12 cellular contexts compared by ENCODE assay signal in genomic region chr7:100162874-100163533, GRCh38. TPM values are rescaled to one million over a fixed set of nuclear protein-coding genes. Genes with fewer than 3 reads are reported as not detected.
DNase-seq lines count a peak whose midpoint lies in the region; ATAC-seq and TF ChIP-seq lines count a peak whose summit lies in the region.
"Had no signal": no experiment of that assay in that cellular context is flagged by ENCODE, and none has a peak within 500 bp of the region (broad histone marks: within the 10 kb centered on the region; RNA-seq: fewer than 3 reads in every experiment).

No MANE protein-coding gene starts in this region.

- peak; percentile 43 for ATAC-seq in CD4-positive, alpha-beta T cell (ENCODE audit: poor library complexity)
- peak; percentile 82 for ATAC-seq in foreskin keratinocyte
- ATAC-seq: Right ventricle myocardium inferior had no signal

- peak overlapping the region; percentile 91 for H3K27ac Mint-ChIP-seq in CD4-positive, alpha-beta T cell
- H3K27ac Mint-ChIP-seq in glutamatergic neuron (ENCODE audit: unreplicated experiment): no peak overlapping the region

- DNase-seq in CD4-positive, alpha-beta T cell: no peak
- DNase-seq in ELF-1 (ENCODE audit: low read depth, low spot score) (peak; percentile 77), RWPE1 (ENCODE audit: low spot score) (peak; percentile 82), foreskin keratinocyte (peak; percentile 56 to 83), AG08396 (ENCODE audit: low spot score) (no peak), glutamatergic neuron (no peak), NCI-H2107 treated with DMSO at 0.1 percent for 48 hours (lab: John Stamatoyannopoulos, UW; ENCODE audit: unreplicated experiment) (no peak)
- DNase-seq in stimulated activated CD4-positive, alpha-beta T cell treated with anti-CD3 and anti-CD28 coated beads, Interleukin-2, amount 100 ng/mL, for 24 hours: no peak
- DNase-seq: stimulated activated CD4-positive, alpha-beta T cell treated with anti-CD3 and anti-CD28 coated beads, Interleukin-4, amount 100 ng/mL, for 4 hours had no signal

- POLR2A ChIA-PET in CD4-positive, alpha-beta T cell (lab: Charles Lee): interaction anchor here (0.6 to 8.3 kb wide), 10 partner anchors 9 to 48 kb away, joined by 3 to 109 read pairs (median 4); partner anchors contain the start of genes GPC2, LAMTOR4, MBLAC1 and STAG3
- POLR2A ChIA-PET in RWPE1 (lab: Yijun Ruan, JAX; ENCODE audit: low non-redundant PET): no interaction called here

- peak overlapping the region; percentile 75 for H3K4me3 Mint-ChIP-seq in CD4-positive, alpha-beta T cell
- H3K4me3 Mint-ChIP-seq in glutamatergic neuron (ENCODE audit: unreplicated experiment): no peak overlapping the region

- TF ChIP-seq CTCF in CD4-positive, alpha-beta T cell (IDR thresholded peaks at IDR 0.05): no peak
- no peak for TF ChIP-seq CTCF in RWPE1 (conservative IDR thresholded peaks at IDR 0.05; ENCODE audit: low read depth)
- no peak for TF ChIP-seq CTCF in foreskin keratinocyte (conservative IDR thresholded peaks at IDR 0.05)
- TF ChIP-seq CTCF in glutamatergic neuron (IDR thresholded peaks at IDR 0.05; ENCODE audit: partially characterized antibody, unreplicated experiment): no peak

- peaks cover 11% of the 10 kb centered on the region for H3K4me1 ChIP-seq in foreskin keratinocyte

- H3K27me3 Mint-ChIP-seq in CD4-positive, alpha-beta T cell: no peaks in the 10 kb centered on the region
- H3K27me3 Mint-ChIP-seq in glutamatergic neuron (ENCODE audit: unreplicated experiment): peaks cover 17% of the 10 kb centered on the region

- no peaks in the 10 kb centered on the region for H3K9me3 Mint-ChIP-seq in CD4-positive, alpha-beta T cell
- peaks cover 4% of the 10 kb centered on the region for H3K9me3 Mint-ChIP-seq in glutamatergic neuron (ENCODE audit: unreplicated experiment)

- intact Hi-C loops in CD4-positive, alpha-beta T cell (cut with DNase I, micrococcal nuclease): loop anchor here in 1 of 2 experiments (2.0 to 10.0 kb wide), 2 partner anchors 14 to 52 kb away; partner anchors contain the start of genes GPC2, PVRIG and STAG3

- no peaks in the 10 kb centered on the region for H3K9me3 ChIP-seq in CD4-positive, alpha-beta T cell (ENCODE audit: control insufficient read depth, low read length)
- H3K9me3 ChIP-seq: thoracic aorta had no signal

- H3K4me1 Mint-ChIP-seq in CD4-positive, alpha-beta T cell (ENCODE audit: low read depth): peaks cover 60% of the 10 kb centered on the region
- H3K4me1 Mint-ChIP-seq in glutamatergic neuron (ENCODE audit: low read depth, unreplicated experiment): peaks cover 12% of the 10 kb centered on the region

- peak overlapping the region; percentile 53 for H3K27ac ChIP-seq in CD4-positive, alpha-beta T cell (ENCODE audit: low read depth, low read length)
- peak overlapping the region; percentile 93 for H3K27ac ChIP-seq in RWPE1
- no peak overlapping the region for H3K27ac ChIP-seq in foreskin keratinocyte
- H3K27ac ChIP-seq: parathyroid adenoma, thoracic aorta had no signal

- no peaks in the 10 kb centered on the region for H3K27me3 ChIP-seq in CD4-positive, alpha-beta T cell (ENCODE audit: control insufficient read depth, insufficient read depth, low read length)
- peaks cover 18% of the 10 kb centered on the region for H3K27me3 ChIP-seq in foreskin keratinocyte

- CTCF ChIA-PET in CD4-positive, alpha-beta T cell (lab: Charles Lee): interaction anchor here (0.7 to 1.2 kb wide), 3 partner anchors 9 to 32 kb away, joined by 3 to 4 read pairs (median 4); no protein-coding TSS in a partner anchor
- CTCF ChIA-PET in RWPE1 (lab: Yijun Ruan, JAX): interaction anchor here (0.7 to 1.0 kb wide), 2 partner anchors 29 to 30 kb away, joined by 3 to 6 read pairs; no protein-coding TSS in a partner anchor

- no peaks in the 10 kb centered on the region for H3K36me3 Mint-ChIP-seq in CD4-positive, alpha-beta T cell (ENCODE audit: low read depth)
- no peaks in the 10 kb centered on the region for H3K36me3 Mint-ChIP-seq in glutamatergic neuron (ENCODE audit: unreplicated experiment)

RNA-seq across cellular contexts. Expression of gene TRAPPC14, which starts 4.5 kb away (rescaled TPM):
- total RNA-seq in CD4-positive, alpha-beta T cell: 10 to 100 TPM; 37.9 to 42.6 TPM
- total RNA-seq in foreskin keratinocyte (14.3 and 15.8 TPM in 2 replicates), glutamatergic neuron (ENCODE audit: unreplicated experiment) (42.4 TPM)
- polyA plus RNA-seq in foreskin keratinocyte: 15.7 and 16.2 TPM in 2 replicates

RNA-seq across cellular contexts. Expression of gene GAL3ST4, which starts 5.4 kb away (rescaled TPM):
- 10 to 100 TPM; 12.7 to 13.2 TPM for total RNA-seq in CD4-positive, alpha-beta T cell
- total RNA-seq in foreskin keratinocyte: 1.6 and 2.2 TPM in 2 replicates
- polyA plus RNA-seq in foreskin keratinocyte: 1.8 and 2.6 TPM in 2 replicates
- 30.9 TPM for total RNA-seq in glutamatergic neuron (ENCODE audit: unreplicated experiment)

RNA-seq across cellular contexts. Expression of gene GPC2, which starts 14.2 kb away (rescaled TPM):
- 10 to 100 TPM; 16.4 to 18.7 TPM for total RNA-seq in CD4-positive, alpha-beta T cell
- total RNA-seq in foreskin keratinocyte (1.4 TPM in 2 replicates), glutamatergic neuron (ENCODE audit: unreplicated experiment) (530 TPM)
- 1.2 and 1.5 TPM in 2 replicates for polyA plus RNA-seq in foreskin keratinocyte

RNA-seq across cellular contexts. Expression of gene LAMTOR4, which starts 14.3 kb away (rescaled TPM):
- total RNA-seq in CD4-positive, alpha-beta T cell: 100 to 1,000 TPM; 107 to 125 TPM
- total RNA-seq in foreskin keratinocyte (121 and 131 TPM in 2 replicates), glutamatergic neuron (ENCODE audit: unreplicated experiment) (66.9 TPM)
- 196 and 202 TPM in 2 replicates for polyA plus RNA-seq in foreskin keratinocyte

RNA-seq across cellular contexts. Expression of gene STAG3, which starts 14.7 kb away (rescaled TPM):
- 1 to 10 TPM; 4.0 to 5.5 TPM for total RNA-seq in CD4-positive, alpha-beta T cell
- 0.32 and 0.34 TPM in 2 replicates for total RNA-seq in foreskin keratinocyte
- 0.29 and 0.64 TPM in 2 replicates for polyA plus RNA-seq in foreskin keratinocyte
- 1.1 TPM for total RNA-seq in glutamatergic neuron (ENCODE audit: unreplicated experiment)

Comparison
In these comparisons a context has a peak if more than half of its experiments do, and no peak if none do; other contexts are left out.
1. DNase-seq: peak in ELF-1 (single experiment), RWPE1 (single experiment) and foreskin keratinocyte (2 of 2); none in CD4-positive, alpha-beta T cell (0 of 10), stimulated activated CD4-positive, alpha-beta T cell treated with anti-CD3 and anti-CD28 coated beads, Interleukin-2, amount 100 ng/mL, for 24 hours (0 of 2), AG08396 (single experiment), glutamatergic neuron (single experiment) and NCI-H2107 treated with DMSO at 0.1 percent for 48 hours (single experiment).
2. RNA of gene GPC2, which starts 14.2 kb away (total RNA-seq): 530 TPM in glutamatergic neuron (single experiment); 16.4 to 18.7 TPM in CD4-positive, alpha-beta T cell and 1.4 TPM in foreskin keratinocyte; every median in the first group is over 10 times any median in the second.